Comparison of ENCODE assay signal across 8 cellular contexts in the genomic region with DNA sequence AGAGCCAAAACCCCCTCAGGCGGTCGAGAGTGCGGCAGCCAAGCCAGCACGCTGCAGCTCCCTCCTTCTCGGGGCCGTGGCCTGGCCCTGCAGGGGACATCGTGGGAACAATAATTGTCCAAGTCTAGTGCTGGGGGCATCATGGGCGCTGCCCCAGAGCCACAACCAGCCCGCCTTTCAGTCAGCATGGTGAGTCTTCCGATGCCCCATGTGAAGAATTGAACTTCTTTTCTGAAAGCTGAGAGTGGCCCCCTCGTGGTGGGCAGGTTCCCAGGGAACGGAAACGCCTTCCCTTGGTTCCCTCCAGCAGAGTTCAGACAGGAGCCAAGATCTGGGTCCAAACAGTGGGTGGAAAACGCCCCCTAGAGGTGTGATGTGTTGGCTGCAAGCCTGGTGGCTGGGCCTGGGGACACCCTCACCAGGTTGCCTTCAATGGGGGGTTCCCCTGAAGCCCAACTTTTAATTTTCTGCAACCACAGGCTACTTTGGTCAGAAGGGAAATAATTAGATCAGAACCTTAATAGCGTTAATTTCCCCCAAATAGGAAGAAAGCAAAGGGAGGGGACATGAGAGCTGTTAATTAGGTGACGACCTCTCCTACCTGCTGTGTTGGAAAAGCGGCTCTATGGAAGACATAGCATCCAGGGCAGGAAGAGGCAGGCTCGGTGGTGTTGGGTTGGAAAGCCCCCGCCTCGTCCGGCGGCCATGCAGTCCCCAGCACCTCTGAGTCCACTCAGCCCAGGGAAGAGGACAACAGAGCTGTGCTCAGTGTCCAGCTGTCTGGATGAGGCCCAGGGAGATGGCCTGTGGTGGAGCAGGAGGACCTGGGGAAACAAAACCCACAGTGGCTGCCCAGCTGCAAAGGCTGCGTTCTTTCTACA. TPM values are rescaled to one million over a fixed set of nuclear protein-coding genes. Genes with fewer than 3 reads are reported as not detected.
A peak's percentile ranks its signal among the peaks of the same experiment; 100 is the strongest.
DNase-seq lines count a peak whose midpoint lies in the region; ATAC-seq and TF ChIP-seq lines count a peak whose summit lies in the region.

No MANE protein-coding gene starts in this region.

- H3K9me3 Mint-ChIP-seq in Caco-2 (ENCODE audit: unreplicated experiment): no peaks in the 10 kb centered on the region
- H3K9me3 Mint-ChIP-seq in IgD-negative memory B cell: no peaks in the 10 kb centered on the region
- H3K9me3 Mint-ChIP-seq in endothelial cell (ENCODE audit: unreplicated experiment): no peaks in the 10 kb centered on the region

- H3K4me3 Mint-ChIP-seq in Caco-2 (ENCODE audit: unreplicated experiment): no peak overlapping the region
- H3K4me3 Mint-ChIP-seq in IgD-negative memory B cell: peak overlapping the region in 2 of 4 donors; percentile 48 to 88
- H3K4me3 Mint-ChIP-seq in endothelial cell (ENCODE audit: unreplicated experiment): no peak overlapping the region

- H3K36me3 Mint-ChIP-seq in Caco-2 (ENCODE audit: insufficient read depth, unreplicated experiment): peaks cover 28% of the 10 kb centered on the region
- H3K36me3 Mint-ChIP-seq in IgD-negative memory B cell: no peaks in the 10 kb centered on the region
- no peaks in the 10 kb centered on the region for H3K36me3 Mint-ChIP-seq in endothelial cell (ENCODE audit: low read depth, unreplicated experiment)

- H3K4me3 ChIP-seq in Caco-2 (ENCODE audit: low read depth, low read length) (no peak overlapping the region), NT2/D1 (ENCODE audit: insufficient read length, low read depth) (peak overlapping the region; percentile 3)

- H3K9me3 ChIP-seq in Caco-2 (no peaks in the 10 kb centered on the region), NT2/D1 (ENCODE audit: insufficient read depth, low read length) (no peaks in the 10 kb centered on the region)

- H3K27me3 Mint-ChIP-seq in Caco-2 (ENCODE audit: insufficient read depth, unreplicated experiment) (no peaks in the 10 kb centered on the region), IgD-negative memory B cell (no peaks in the 10 kb centered on the region), endothelial cell (ENCODE audit: unreplicated experiment) (peaks cover 5% of the 10 kb centered on the region)

- CTCF ChIA-PET in Caco-2 (lab: Charles Lee): interaction anchor here (0.5 to 2.4 kb wide), 35 partner anchors 9 to 993 kb away, joined by 3 to 25 read pairs (median 4); a partner anchor contains a TSS

- no peaks in the 10 kb centered on the region for H3K4me1 Mint-ChIP-seq in Caco-2 (ENCODE audit: low read depth, unreplicated experiment)
- peaks cover 13 to 18% (median 13%) of the 10 kb centered on the region in 3 donors for H3K4me1 Mint-ChIP-seq in IgD-negative memory B cell
- H3K4me1 Mint-ChIP-seq in endothelial cell (ENCODE audit: unreplicated experiment): peaks cover 13% of the 10 kb centered on the region

- ATAC-seq in GM19023 (IDR thresholded peaks at IDR 0.05; ENCODE audit: unreplicated experiment): no peak

- intact Hi-C loops in Caco-2 (cut with micrococcal nuclease; ENCODE audit: unreplicated experiment): loop anchor here (1.0 to 10.0 kb wide), 5 partner anchors 64 to 487 kb away; a partner anchor contains a TSS

- no TSS peak for BruUV-seq in Caco-2 (replicated peaks; lab: Mats Ljungman, UMichigan)

- H3K4me1 ChIP-seq in Caco-2 (peaks cover 5% of the 10 kb centered on the region), NT2/D1 (ENCODE audit: insufficient read depth, insufficient read length) (peaks cover 16% of the 10 kb centered on the region)

- peak; percentile 99 to 100 for TF ChIP-seq CTCF in Caco-2 (IDR thresholded peaks at IDR 0.05; ENCODE audit: insufficient read depth in 1 of 2, low read depth in 1 of 2, low read length in 1 of 2, severe bottlenecking in 1 of 2, unreplicated experiment in 1 of 2)
- TF ChIP-seq CTCF in endothelial cell (IDR thresholded peaks at IDR 0.05; ENCODE audit: unreplicated experiment): peak; percentile 97

- no peaks in the 10 kb centered on the region for H3K27me3 ChIP-seq in Caco-2 (replicated peaks; ENCODE audit: control insufficient read depth, insufficient read depth, low read length)
- peaks cover 30% of the 10 kb centered on the region for H3K27me3 ChIP-seq in NT2/D1 (ENCODE audit: insufficient read depth, insufficient read length)

- POLR2A ChIA-PET in Caco-2 (lab: Charles Lee): no interaction called here

- H3K9ac ChIP-seq in NT2/D1 (ENCODE audit: insufficient read length, low read depth): no peak overlapping the region

- DNase-seq in Caco-2 (peak; percentile 95 to 96), NT2/D1 (ENCODE audit: low read depth, low spot score) (peak; percentile 93), endothelial cell (ENCODE audit: low spot score) (peak; percentile 88), middle frontal gyrus (ENCODE audit: extremely low spot score, low spot score) (peak; percentile 78)
- DNase-seq in activated CD8-positive, alpha-beta memory T cell treated with anti-CD3 and anti-CD28 coated beads for 4 hours (ENCODE audit: low read depth in 2 of 2): peak; percentile 47 to 59
- peak; percentile 37 to 45 for DNase-seq in stimulated activated CD8-positive, alpha-beta memory T cell treated with anti-CD3 and anti-CD28 coated beads, Interleukin-7, amount 100 ng/mL, for 1 hour (ENCODE audit: low read depth in 2 of 2)

- H3K27ac Mint-ChIP-seq in Caco-2 (ENCODE audit: unreplicated experiment): no peak overlapping the region
- peak overlapping the region; percentile 41 to 94 (median 93) for H3K27ac Mint-ChIP-seq in IgD-negative memory B cell
- H3K27ac Mint-ChIP-seq in endothelial cell (ENCODE audit: unreplicated experiment): no peak overlapping the region

- H3K36me3 ChIP-seq in Caco-2 (ENCODE audit: control insufficient read depth, insufficient read depth, low read length) (no peaks in the 10 kb centered on the region), NT2/D1 (ENCODE audit: insufficient read depth, insufficient read length, low read length) (no peaks in the 10 kb centered on the region)

RNA-seq across cellular contexts. Expression of a gene that starts 4.7 kb away (rescaled TPM):
- total RNA-seq in Caco-2 (2022) (40.3 and 43.4 TPM in 2 replicates), endothelial cell (ENCODE audit: unreplicated experiment) (10.9 TPM)
- polyA plus RNA-seq in IgD-negative memory B cell: 8.3 TPM

RNA-seq across cellular contexts. Expression of a gene that starts 13.1 kb away (rescaled TPM):
- total RNA-seq in Caco-2 (2022): 78.2 and 84.7 TPM in 2 replicates
- 79.6 TPM for polyA plus RNA-seq in IgD-negative memory B cell
- total RNA-seq in endothelial cell (ENCODE audit: unreplicated experiment): 27.6 TPM

RNA-seq across cellular contexts. Expression of a gene that starts 25.3 kb away (rescaled TPM):
- total RNA-seq in Caco-2 (2022) (6.4 and 7.9 TPM in 2 replicates), endothelial cell (ENCODE audit: unreplicated experiment) (1.8 TPM)
- polyA plus RNA-seq in IgD-negative memory B cell: 11.9 TPM

Comparison
In these comparisons a context has a peak if more than half of its experiments do, and no peak if none do; other contexts are left out.
1. DNase-seq: peak in every context shown above with its lines; median percentile 96 in Caco-2; 93 in NT2/D1; 88 in endothelial cell; 78 in middle frontal gyrus; 53 in activated CD8-positive, alpha-beta memory T cell treated with anti-CD3 and anti-CD28 coated beads for 4 hours; 41 in stimulated activated CD8-positive, alpha-beta memory T cell treated with anti-CD3 and anti-CD28 coated beads, Interleukin-7, amount 100 ng/mL, for 1 hour.
2. H3K27ac Mint-ChIP-seq: peak in IgD-negative memory B cell (3 of 3); none in Caco-2 (single experiment) and endothelial cell (single experiment).